In the genomic region with DNA sequence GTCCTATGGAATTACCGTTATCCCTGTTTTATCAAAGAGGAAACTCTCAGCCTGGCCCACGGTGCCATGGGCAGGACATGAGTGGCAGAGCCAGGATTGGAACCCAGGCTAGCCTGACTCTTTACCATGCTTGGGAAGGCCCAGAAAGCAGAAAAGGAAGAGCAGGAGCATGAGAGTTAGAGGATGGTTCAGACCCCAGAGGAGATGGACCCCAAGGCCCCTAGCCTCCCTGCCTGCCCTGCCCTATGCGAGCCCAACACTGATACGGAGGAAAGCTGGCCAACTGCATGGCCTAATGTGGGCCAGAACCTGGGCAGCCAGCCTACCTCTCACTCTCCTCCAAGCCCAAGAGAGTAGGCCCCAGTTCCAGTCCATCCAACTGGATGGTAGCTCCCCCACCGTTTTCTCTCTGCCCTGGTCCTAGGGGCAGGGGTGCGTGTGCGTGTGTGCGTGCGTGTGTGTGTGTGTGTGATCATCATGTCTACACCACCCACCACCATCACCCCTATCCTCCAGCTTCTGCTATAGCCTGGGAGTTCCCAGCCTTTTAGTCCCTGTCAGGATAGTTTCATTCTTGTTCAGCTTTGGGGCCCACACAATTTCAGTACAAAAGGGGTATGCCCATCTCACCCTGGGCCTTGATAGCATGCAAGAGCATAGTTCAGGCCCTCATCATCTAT, we compare ENCODE assay signal across 9 cellular contexts. TPM values are rescaled to one million over a fixed set of nuclear protein-coding genes. Genes with fewer than 3 reads are reported as not detected.
A peak's percentile ranks its signal among the peaks of the same experiment; 100 is the strongest.
DNase-seq lines count a peak whose midpoint lies in the region; ATAC-seq and TF ChIP-seq lines count a peak whose summit lies in the region.
"Had no signal": no experiment of that assay in that cellular context is flagged by ENCODE, and none has a peak within 500 bp of the region (broad histone marks: within the 10 kb centered on the region; RNA-seq: fewer than 3 reads in every experiment).

No MANE protein-coding gene starts in this region.

- peak overlapping the region; percentile 62 to 93 (median 85) for H3K27ac ChIP-seq in heart right ventricle
- peak overlapping the region; percentile 72 for H3K27ac ChIP-seq in muscle layer of duodenum (ENCODE audit: low read length)
- peak overlapping the region; percentile 7 to 68 (median 48) for H3K27ac ChIP-seq in upper lobe of left lung

- DNase-seq in heart right ventricle: no peak
- no peak for DNase-seq in left cardiac atrium
- peak; percentile 43 for DNase-seq in activated T-helper 9 cell treated with anti-CD3 and anti-CD28 coated beads, Interleukin-2, amount 50 U/mL, for 16 hours (ENCODE audit: low read depth)
- DNase-seq in upper lobe of left lung: no peak
- DNase-seq in AML-193 (lab: John Stamatoyannopoulos, UW): no peak
- DNase-seq: retina had no signal

- 85 to 86% methylated on average over 9 of the region's 9 CpGs for WGBS in heart right ventricle, 2 donors
- 86 to 87% methylated on average over 4 to 9 of the region's 9 CpGs for WGBS in upper lobe of left lung, 2 donors

- H3K4me1 ChIP-seq in heart right ventricle: peaks cover 23 to 52% (median 43%) of the 10 kb centered on the region in 9 donors
- H3K4me1 ChIP-seq in muscle layer of duodenum (ENCODE audit: control insufficient read depth in 1 of 2, insufficient read depth in 2 of 2, low read length in 2 of 2): peaks cover 19 to 43% of the 10 kb centered on the region in 2 donors
- peaks cover 19 to 39% (median 23%) of the 10 kb centered on the region in 4 donors for H3K4me1 ChIP-seq in upper lobe of left lung

- TF ChIP-seq EP300 in upper lobe of left lung (IDR thresholded peaks at IDR 0.05): no peak

- ATAC-seq in heart right ventricle (peak in 4 of 8 donors; percentile 2 to 11 (median 8)), left cardiac atrium (no peak), upper lobe of left lung (ENCODE audit: low FRiP score in 2 of 2) (no peak), HG02870 (IDR thresholded peaks at IDR 0.05; ENCODE audit: unreplicated experiment) (no peak), GM19395 (IDR thresholded peaks at IDR 0.05; ENCODE audit: unreplicated experiment) (no peak)

- H3K36me3 ChIP-seq in heart right ventricle: no peaks in the 10 kb centered on the region
- H3K36me3 ChIP-seq in muscle layer of duodenum (ENCODE audit: control insufficient read depth in 1 of 2, insufficient read depth in 2 of 2, low read length in 2 of 2): no peaks in the 10 kb centered on the region
- no peaks in the 10 kb centered on the region for H3K36me3 ChIP-seq in upper lobe of left lung

- TF ChIP-seq CTCF in heart right ventricle (IDR thresholded peaks at IDR 0.05) (no peak), upper lobe of left lung (IDR thresholded peaks at IDR 0.05) (no peak)

- intact Hi-C loops in heart right ventricle (cut with DNase I) (loop anchor here in 5 of 10 donors (2.0 to 5.0 kb wide), 3 partner anchors 31 to 35 kb away; no protein-coding TSS in a partner anchor), left cardiac atrium (cut with DNase I) (loop anchor here in 1 of 2 donors (2.0 kb wide), 1 partner anchor 31 kb away; no protein-coding TSS in a partner anchor)

- TF ChIP-seq POLR2A in upper lobe of left lung (IDR thresholded peaks at IDR 0.05): no peak

- no peak overlapping the region for H3K4me3 ChIP-seq in heart right ventricle
- H3K4me3 ChIP-seq in muscle layer of duodenum (ENCODE audit: low read depth in 1 of 2, low read length in 2 of 2): no peak overlapping the region
- no peak overlapping the region for H3K4me3 ChIP-seq in upper lobe of left lung

- H3K27me3 ChIP-seq in heart right ventricle (no peaks in the 10 kb centered on the region), muscle layer of duodenum (ENCODE audit: low read depth, low read length) (no peaks in the 10 kb centered on the region), upper lobe of left lung (no peaks in the 10 kb centered on the region)

- H3K9me3 ChIP-seq in heart right ventricle (no peaks in the 10 kb centered on the region), muscle layer of duodenum (ENCODE audit: control insufficient read depth in 1 of 2, low read length in 2 of 2) (no peaks in the 10 kb centered on the region), upper lobe of left lung (no peaks in the 10 kb centered on the region)

RNA-seq across cellular contexts. Expression of a gene that starts 15.4 kb away (rescaled TPM):
- under 1 TPM; 0.09 to 0.31 (median 0.19) TPM for total RNA-seq in heart right ventricle
- polyA plus RNA-seq in heart right ventricle: under 1 TPM; 0.17 to 0.29 TPM
- total RNA-seq in left cardiac atrium: under 1 TPM; 0.15 to 0.42 TPM
- 1 to 10 TPM in 2 of 6 donors, under 1 TPM in 3, not detected in 1; 0.26 to 2.0 (median 1.00) TPM for total RNA-seq in upper lobe of left lung

RNA-seq across cellular contexts. Expression of a gene that starts 16.9 kb away (rescaled TPM):
- 100 to 1,000 TPM; 213 to 554 (median 267) TPM for total RNA-seq in heart right ventricle
- 100 to 1,000 TPM; 286 to 356 TPM for polyA plus RNA-seq in heart right ventricle
- total RNA-seq in left cardiac atrium: 100 to 1,000 TPM; 264 to 384 TPM
- 1,000 to 10,000 TPM in 1 of 6 donors, 100 to 1,000 TPM in 5; 156 to 1,281 (median 388) TPM for total RNA-seq in upper lobe of left lung

RNA-seq across cellular contexts. Expression of a gene that starts 36.7 kb away (rescaled TPM):
- total RNA-seq in heart right ventricle (under 1 TPM in 1 of 10 donors, not detected in 9; 0.50 TPM), left cardiac atrium (not detected), upper lobe of left lung (100 to 1,000 TPM in 1 of 6 donors, 10 to 100 TPM in 5; 58.7 to 123 (median 88.9) TPM)
- under 1 TPM in 1 of 2 donors, not detected in 1; 0.17 TPM for polyA plus RNA-seq in heart right ventricle

RNA-seq across cellular contexts. Expression of a gene that starts 43.1 kb away (rescaled TPM):
- total RNA-seq in heart right ventricle (10 to 100 TPM; 49.4 to 64.9 (median 59.6) TPM), left cardiac atrium (10 to 100 TPM; 48.9 to 54.4 TPM), upper lobe of left lung (10 to 100 TPM; 35.6 to 84.5 (median 68.8) TPM)
- polyA plus RNA-seq in heart right ventricle: 100 to 1,000 TPM in 1 of 2 donors, 10 to 100 TPM in 1; 94.3 to 105 TPM

RNA-seq across cellular contexts. Expression of a gene that starts 44.0 kb away (rescaled TPM):
- 10 to 100 TPM; 19.9 to 32.2 (median 26.2) TPM for total RNA-seq in heart right ventricle
- 10 to 100 TPM; 15.7 to 19.7 TPM for polyA plus RNA-seq in heart right ventricle
- total RNA-seq in left cardiac atrium: 10 to 100 TPM; 23.6 to 27.2 TPM
- 10 to 100 TPM; 22.2 to 39.8 (median 24.5) TPM for total RNA-seq in upper lobe of left lung

Comparison
In these comparisons a context has a peak if more than half of its experiments do, and no peak if none do; other contexts are left out.
1. RNA of a gene that starts 36.7 kb away (total RNA-seq): 58.7 to 123 TPM in upper lobe of left lung; not detected in left cardiac atrium and 0.50 TPM in heart right ventricle; every median in the first group is over 10 times any median in the second.
2. Peak in every context shown above with its lines, with median percentiles within 50 percentile points of each other: H3K27ac ChIP-seq.